In the genomic region with DNA sequence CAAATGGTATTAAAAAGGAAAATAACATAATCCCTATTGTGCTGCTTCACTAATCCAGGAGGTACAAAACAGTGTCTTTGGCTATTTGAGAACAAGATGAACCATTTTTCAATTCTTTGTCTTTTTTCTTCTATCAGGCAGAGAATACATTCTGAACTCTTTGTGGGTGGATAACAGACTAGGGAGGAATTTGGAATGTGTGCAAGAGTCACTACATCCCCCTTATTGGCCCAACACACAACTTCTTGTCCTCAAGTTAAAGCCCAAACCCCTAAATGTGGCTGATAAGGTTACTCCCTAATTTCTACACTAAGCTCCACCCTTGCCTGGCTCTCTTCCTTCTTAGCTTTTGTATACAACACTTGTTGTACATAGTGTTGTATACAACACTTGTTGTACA, we compare ENCODE assay signal across 22 cellular contexts.
"Had no signal": no experiment of that assay in that cellular context is flagged by ENCODE, and none has a peak within 500 bp of the region (broad histone marks: within the 10 kb centered on the region; RNA-seq: fewer than 3 reads in every experiment).

No MANE protein-coding gene starts in this region.

- FAIRE-seq: urothelium cell line had no signal

- H3K27ac Mint-ChIP-seq: naive thymus-derived CD4-positive, alpha-beta T cell; stimulated activated effector memory CD8-positive, alpha-beta T cell treated with anti-CD3 and anti-CD28 coated beads, Interleukin-12 subunit alpha, Interleukin-12 subunit beta, amount 100 ng/mL, for 72 hours; type B pancreatic cell had no signal

- H3K36me3 Mint-ChIP-seq: stimulated activated effector memory CD8-positive, alpha-beta T cell treated with anti-CD3 and anti-CD28 coated beads, Interleukin-12 subunit alpha, Interleukin-12 subunit beta, amount 100 ng/mL, for 72 hours had no signal

- H3K4me3 Mint-ChIP-seq: naive thymus-derived CD4-positive, alpha-beta T cell; neural crest cell; stimulated activated effector memory CD8-positive, alpha-beta T cell treated with anti-CD3 and anti-CD28 coated beads, Interleukin-12 subunit alpha, Interleukin-12 subunit beta, amount 100 ng/mL, for 72 hours; type B pancreatic cell had no signal

- H3K27me3 ChIP-seq: colonic mucosa, esophagus squamous epithelium, heart left ventricle, ovary, right atrium auricular region, suprapubic skin, thyroid gland had no signal

- H3K27me3 Mint-ChIP-seq: type B pancreatic cell had no signal

- H3K9me3 ChIP-seq: colonic mucosa, esophagus squamous epithelium, heart left ventricle, ovary, right atrium auricular region, suprapubic skin, thyroid gland had no signal

- H3K27ac ChIP-seq: colonic mucosa, esophagus squamous epithelium, heart left ventricle, ovary, right atrium auricular region, suprapubic skin had no signal

- ATAC-seq: heart left ventricle; left colon; left ventricle myocardium superior; naive thymus-derived CD4-positive, alpha-beta T cell had no signal

- H3K4me1 Mint-ChIP-seq: naive thymus-derived CD4-positive, alpha-beta T cell had no signal

- H3K36me3 ChIP-seq: colonic mucosa, esophagus squamous epithelium, heart left ventricle, ovary, right atrium auricular region, suprapubic skin, thyroid gland had no signal

- H3K9me3 Mint-ChIP-seq: type B pancreatic cell had no signal

- DNase-seq: colonic mucosa; dermis blood vessel endothelial cell; esophagus squamous epithelium; foreskin melanocyte; heart left ventricle; hippocampal formation; left colon; left ventricle myocardium superior; naive thymus-derived CD4-positive, alpha-beta T cell; nucleus accumbens; ovary; stimulated activated CD4-positive, alpha-beta T cell treated with anti-CD3 and anti-CD28 coated beads, Interleukin-4, amount 100 ng/mL, for 1 hour; stimulated activated CD8-positive, alpha-beta memory T cell treated with anti-CD3 and anti-CD28 coated beads, Interleukin-4, amount 100 ng/mL, for 48 hours; stimulated activated naive CD8-positive, alpha-beta T cell treated with anti-CD3 and anti-CD28 coated beads, Interleukin-15, Interleukin-2, amounts not matched to agents 100 U/mL and 50 U/mL, for 24 hours; thyroid gland had no signal

- H3K4me3 ChIP-seq: colonic mucosa, esophagus squamous epithelium, heart left ventricle, lung, ovary, right atrium auricular region, suprapubic skin, thyroid gland had no signal

- H3K4me1 ChIP-seq: colonic mucosa, right atrium auricular region had no signal
